20 cellular contexts compared by ENCODE assay signal in genomic region chr2:105099153-105099552, GRCh38.
DNase-seq lines count a peak whose midpoint lies in the region; ATAC-seq and TF ChIP-seq lines count a peak whose summit lies in the region.
"Had no signal": no experiment of that assay in that cellular context is flagged by ENCODE, and none has a peak within 500 bp of the region (broad histone marks: within the 10 kb centered on the region; RNA-seq: fewer than 3 reads in every experiment).

No MANE protein-coding gene starts in this region.

- H3K4me3 Mint-ChIP-seq in T-helper 17 cell: no peak overlapping the region
- H3K4me3 Mint-ChIP-seq in nephron progenitor cell: no peak overlapping the region
- H3K4me3 Mint-ChIP-seq: CD4-positive, CD25-positive, alpha-beta regulatory T cell; CD8-positive, alpha-beta T cell; GM23338; H9 had no signal

- no peak overlapping the region for H3K9ac ChIP-seq in KMS-11

- H3K4me1 Mint-ChIP-seq in T-helper 17 cell (no peaks in the 10 kb centered on the region), nephron progenitor cell (peaks cover 53% of the 10 kb centered on the region)
- H3K4me1 Mint-ChIP-seq: CD4-positive, CD25-positive, alpha-beta regulatory T cell had no signal

- no peak overlapping the region for H3K4me3 ChIP-seq in KMS-11 (IDR thresholded peaks at IDR 0.05; ENCODE audit: insufficient read depth, low read depth, low read length)
- H3K4me3 ChIP-seq: GM12878, GM23338 had no signal

- peaks cover 36% of the 10 kb centered on the region for H3K4me1 ChIP-seq in KMS-11 (ENCODE audit: low read depth, poor library complexity, severe bottlenecking)

- no peaks in the 10 kb centered on the region for H3K36me3 ChIP-seq in KMS-11 (ENCODE audit: insufficient read depth)

- DNase-seq in CD1c-positive myeloid dendritic cell (ENCODE audit: extremely low spot score) (peak; percentile 42), T-helper 17 cell (no peak), nephron progenitor cell (no peak), activated gamma-delta T cell treated with Interleukin-2 at 50 U/mL for 16 hours (no peak), DMS153 treated with DMSO at 0.1 percent for 48 hours (lab: John Stamatoyannopoulos, UW; ENCODE audit: unreplicated experiment) (no peak), NCI-H524 treated with DMSO at 0.1 percent for 48 hours (lab: John Stamatoyannopoulos, UW) (no peak)
- DNase-seq in activated CD4-positive, alpha-beta T cell treated with anti-CD3 and anti-CD28 coated beads, Interleukin-2, amount 50 U/mL, for 4 hours: no peak
- DNase-seq: C1 segment of cervical spinal cord; Caco-2; CD4-positive, CD25-positive, alpha-beta regulatory T cell; CD8-positive, alpha-beta T cell; DMS153; DMS79; EL; GDM1; H9 had no signal

- H3K27ac Mint-ChIP-seq in T-helper 17 cell: peak overlapping the region; percentile 56
- peak overlapping the region; percentile 79 for H3K27ac Mint-ChIP-seq in nephron progenitor cell
- H3K27ac Mint-ChIP-seq: CD8-positive, alpha-beta T cell; GM23338; H9 had no signal

- TF ChIP-seq CTCF in KMS-11 (conservative IDR thresholded peaks at IDR 0.05; ENCODE audit: low read depth, low read length) (no peak), nephron progenitor cell (IDR thresholded peaks at IDR 0.05) (no peak)

- H4K20me1 ChIP-seq in KMS-11 (ENCODE audit: insufficient read depth): no peaks in the 10 kb centered on the region

- peak overlapping the region; percentile 30 for H3K4me2 ChIP-seq in KMS-11
- H3K4me2 ChIP-seq: GM23338 had no signal

- no peaks in the 10 kb centered on the region for H3K79me2 ChIP-seq in KMS-11 (ENCODE audit: insufficient read depth, low read depth)

- H3K9me3 Mint-ChIP-seq in nephron progenitor cell: no peaks in the 10 kb centered on the region
- H3K9me3 Mint-ChIP-seq: CD4-positive, CD25-positive, alpha-beta regulatory T cell; CD8-positive, alpha-beta T cell; GM23338; H9 had no signal

- no peak overlapping the region; the same call in 1 of the 2 replicates for H3K27ac ChIP-seq in KMS-11

- H3K36me3 Mint-ChIP-seq in T-helper 17 cell (ENCODE audit: low read depth) (peaks cover 15% of the 10 kb centered on the region), nephron progenitor cell (ENCODE audit: low read depth) (peaks cover 62% of the 10 kb centered on the region)

- H2AFZ ChIP-seq in KMS-11 (ENCODE audit: low read depth): no peak overlapping the region
- H2AFZ ChIP-seq: GM23338 had no signal

- ATAC-seq in T-helper 17 cell: no peak
- ATAC-seq: CD8-positive, alpha-beta T cell; GM12878; GM23338; HCT116 had no signal

- no peaks in the 10 kb centered on the region for H3K9me3 ChIP-seq in T-helper 17 cell (ENCODE audit: control insufficient read depth, low read length, poor library complexity, severe bottlenecking)
- H3K9me3 ChIP-seq: Caco-2 had no signal

- no peaks in the 10 kb centered on the region for H3K27me3 ChIP-seq in KMS-11 (ENCODE audit: insufficient read depth, low read depth)

- H3K27me3 Mint-ChIP-seq in T-helper 17 cell (no peaks in the 10 kb centered on the region), nephron progenitor cell (ENCODE audit: low read depth, poor library complexity) (no peaks in the 10 kb centered on the region)
- H3K27me3 Mint-ChIP-seq: CD4-positive, CD25-positive, alpha-beta regulatory T cell had no signal
